In genomic region chr13:39039033-39039432, GRCh38 we compare ENCODE assay signal across 8 cellular contexts. TPM values are rescaled to one million over a fixed set of nuclear protein-coding genes. Genes with fewer than 3 reads are reported as not detected.
DNase-seq lines count a peak whose midpoint lies in the region; ATAC-seq, FAIRE-seq and TF ChIP-seq lines count a peak whose summit lies in the region.

No MANE protein-coding gene starts in this region.

- peaks cover 25% of the 10 kb centered on the region for H3K36me3 Mint-ChIP-seq in activated CD4-positive, alpha-beta T cell treated with anti-CD3 and anti-CD28 coated beads, Interleukin-2, amount 10 ng/mL, durations not matched to agents 7 days and 5 days (ENCODE audit: low read depth)
- H3K36me3 Mint-ChIP-seq in activated B cell treated with CpG ODN at 0.5 μM for 24 hours (ENCODE audit: low read depth): peaks cover 24% of the 10 kb centered on the region

- H3K9ac ChIP-seq in iPS-18a (ENCODE audit: low read length): peak overlapping the region; percentile 96

- peaks cover 51% of the 10 kb centered on the region for H3K4me1 Mint-ChIP-seq in activated CD4-positive, alpha-beta T cell treated with anti-CD3 and anti-CD28 coated beads, Interleukin-2, amount 10 ng/mL, durations not matched to agents 7 days and 5 days
- H3K4me1 Mint-ChIP-seq in activated B cell treated with CpG ODN at 0.5 μM for 24 hours: peaks cover 43% of the 10 kb centered on the region

- H3K36me3 ChIP-seq in iPS-18a (ENCODE audit: control insufficient read depth, low read depth, low read length) (peaks cover 5% of the 10 kb centered on the region), thoracic aorta (no peaks in the 10 kb centered on the region)

- TF ChIP-seq CTCF in activated B cell treated with CpG ODN at 0.5 μM for 24 hours (IDR thresholded peaks at IDR 0.05) (no peak), thoracic aorta (IDR thresholded peaks at IDR 0.05) (no peak)

- no peaks in the 10 kb centered on the region for H3K9me3 Mint-ChIP-seq in activated CD4-positive, alpha-beta T cell treated with anti-CD3 and anti-CD28 coated beads, Interleukin-2, amount 10 ng/mL, durations not matched to agents 7 days and 5 days
- no peaks in the 10 kb centered on the region for H3K9me3 Mint-ChIP-seq in activated B cell treated with CpG ODN at 0.5 μM for 24 hours

- no peaks in the 10 kb centered on the region for H3K27me3 Mint-ChIP-seq in activated CD4-positive, alpha-beta T cell treated with anti-CD3 and anti-CD28 coated beads, Interleukin-2, amount 10 ng/mL, durations not matched to agents 7 days and 5 days
- no peaks in the 10 kb centered on the region for H3K27me3 Mint-ChIP-seq in activated B cell treated with CpG ODN at 0.5 μM for 24 hours

- CTCF ChIA-PET in activated CD4-positive, alpha-beta T cell treated with anti-CD3 and anti-CD28 coated beads, Interleukin-2, amount 10 ng/mL, durations not matched to agents 7 days and 5 days (lab: Charles Lee): interaction anchor here (1.6 kb wide), 1 partner anchor 14 kb away, joined by 3 read pairs; no protein-coding TSS in a partner anchor
- CTCF ChIA-PET in activated B cell treated with CpG ODN at 0.5 μM for 24 hours (lab: Charles Lee): interaction anchor here (3.0 kb wide), 1 partner anchor 573 kb away, joined by 7 read pairs; no protein-coding TSS in a partner anchor

- DNase-seq in activated CD4-positive, alpha-beta T cell treated with anti-CD3 and anti-CD28 coated beads, Interleukin-2, amount 10 ng/mL, durations not matched to agents 7 days and 5 days: no peak
- no peak for DNase-seq in activated CD4-positive, alpha-beta T cell treated with anti-CD3 and anti-CD28 coated beads for 1 hour
- DNase-seq in activated B cell treated with CpG ODN at 0.5 μM for 24 hours: no peak
- no peak for DNase-seq in thoracic aorta (ENCODE audit: low spot score)
- no peak for DNase-seq in foreskin melanocyte
- no peak for DNase-seq in HTR-8/SVneo (ENCODE audit: insufficient read length, low spot score)

- POLR2A ChIA-PET in activated CD4-positive, alpha-beta T cell treated with anti-CD3 and anti-CD28 coated beads, Interleukin-2, amount 10 ng/mL, durations not matched to agents 7 days and 5 days (lab: Charles Lee): no interaction called here
- POLR2A ChIA-PET in activated B cell treated with CpG ODN at 0.5 μM for 24 hours (lab: Charles Lee): interaction anchor here (1.1 kb wide), 1 partner anchor 9 kb away, joined by 5 read pairs; no protein-coding TSS in a partner anchor

- no peak for FAIRE-seq in HTR-8/SVneo (lab: Jason Lieb, UNC)

- H3K27me3 ChIP-seq in iPS-18a (ENCODE audit: control insufficient read depth, insufficient read depth, low read length): no peaks in the 10 kb centered on the region
- no peaks in the 10 kb centered on the region for H3K27me3 ChIP-seq in thoracic aorta (replicated peaks; ENCODE audit: insufficient read depth)

- intact Hi-C loops in activated B cell treated with CpG ODN at 0.5 μM for 24 hours (cut with micrococcal nuclease): loop anchor here (5.0 kb wide), 1 partner anchor 1623 kb away; no protein-coding TSS in a partner anchor

- H3K4me1 ChIP-seq in iPS-18a (ENCODE audit: control insufficient read depth, low read depth, low read length) (peaks cover 16% of the 10 kb centered on the region), thoracic aorta (ENCODE audit: control insufficient read depth in 1 of 2, low read depth in 2 of 2) (peaks cover 34 to 48% of the 10 kb centered on the region in 2 donors)

- ATAC-seq in activated B cell treated with CpG ODN at 0.5 μM for 24 hours (ENCODE audit: low read depth) (no peak), thoracic aorta (ENCODE audit: insufficient number of reproducible peaks, low FRiP score, low read depth) (no peak), HG02938 (IDR thresholded peaks at IDR 0.05; ENCODE audit: unreplicated experiment) (no peak)

- H3K27ac ChIP-seq in iPS-18a (ENCODE audit: low read length) (no peak overlapping the region), thoracic aorta (peak overlapping the region; percentile 76 to 88)

- H3K4me3 ChIP-seq in iPS-18a (ENCODE audit: low read length): peak overlapping the region; percentile 100
- peak overlapping the region; percentile 82 for H3K4me3 ChIP-seq in thoracic aorta

- H3K9me3 ChIP-seq in iPS-18a (ENCODE audit: control insufficient read depth, low read depth, low read length) (no peaks in the 10 kb centered on the region), thoracic aorta (no peaks in the 10 kb centered on the region)

- peak overlapping the region; percentile 98 for H3K27ac Mint-ChIP-seq in activated CD4-positive, alpha-beta T cell treated with anti-CD3 and anti-CD28 coated beads, Interleukin-2, amount 10 ng/mL, durations not matched to agents 7 days and 5 days
- H3K27ac Mint-ChIP-seq in activated B cell treated with CpG ODN at 0.5 μM for 24 hours: peak overlapping the region; percentile 99

- H3K4me3 Mint-ChIP-seq in activated CD4-positive, alpha-beta T cell treated with anti-CD3 and anti-CD28 coated beads, Interleukin-2, amount 10 ng/mL, durations not matched to agents 7 days and 5 days: peak overlapping the region; percentile 89
- peak overlapping the region; percentile 87 for H3K4me3 Mint-ChIP-seq in activated B cell treated with CpG ODN at 0.5 μM for 24 hours

RNA-seq across cellular contexts. Expression of gene NHLRC3, which starts 0.8 kb away (rescaled TPM):
- total RNA-seq in activated CD4-positive, alpha-beta T cell treated with anti-CD3 and anti-CD28 coated beads, Interleukin-2, amount 10 ng/mL, durations not matched to agents 7 days and 5 days: 10 to 100 TPM; 18.4 to 20.4 TPM
- total RNA-seq in activated B cell treated with CpG ODN at 0.5 μM for 24 hours (17.3 and 24.6 TPM in 2 replicates), thoracic aorta (10 to 100 TPM; 21.7 to 27.2 TPM)

RNA-seq across cellular contexts. Expression of gene PROSER1, which starts 1.1 kb away (rescaled TPM):
- total RNA-seq in activated CD4-positive, alpha-beta T cell treated with anti-CD3 and anti-CD28 coated beads, Interleukin-2, amount 10 ng/mL, durations not matched to agents 7 days and 5 days: 10 to 100 TPM; 47.3 to 51.2 TPM
- total RNA-seq in activated B cell treated with CpG ODN at 0.5 μM for 24 hours (57.3 and 57.8 TPM in 2 replicates), thoracic aorta (10 to 100 TPM; 15.4 to 33.5 TPM)

RNA-seq across cellular contexts. Expression of gene STOML3, which starts 48.4 kb away (rescaled TPM):
- total RNA-seq in activated CD4-positive, alpha-beta T cell treated with anti-CD3 and anti-CD28 coated beads, Interleukin-2, amount 10 ng/mL, durations not matched to agents 7 days and 5 days: not detected
- total RNA-seq in activated B cell treated with CpG ODN at 0.5 μM for 24 hours (not detected in 2 replicates), thoracic aorta (not detected)
